In the genomic region with DNA sequence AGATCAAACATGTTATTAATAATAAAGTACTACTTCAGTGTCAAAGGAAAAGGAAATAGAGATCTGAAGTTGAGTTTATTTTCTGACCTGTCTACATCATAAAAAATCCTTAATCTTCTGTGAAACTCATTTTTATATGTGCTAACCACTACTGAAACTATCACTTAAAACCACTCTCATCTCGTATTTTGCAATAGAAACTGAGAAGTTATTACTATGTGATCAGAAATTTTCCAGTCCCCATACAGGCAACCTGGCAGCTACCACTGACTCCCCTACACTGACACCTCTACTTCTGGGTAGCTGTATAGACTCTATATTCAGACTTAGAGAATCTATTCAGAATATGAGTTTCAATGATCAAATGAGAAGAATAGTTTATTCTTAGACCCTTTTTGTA, we compare ENCODE assay signal across 11 cellular contexts. TPM values are rescaled to one million over a fixed set of nuclear protein-coding genes. Genes with fewer than 3 reads are reported as not detected.
DNase-seq lines count a peak whose midpoint lies in the region; ATAC-seq, FAIRE-seq and TF ChIP-seq lines count a peak whose summit lies in the region.
"Had no signal": no experiment of that assay in that cellular context is flagged by ENCODE, and none has a peak within 500 bp of the region (broad histone marks: within the 10 kb centered on the region; RNA-seq: fewer than 3 reads in every experiment).

No MANE protein-coding gene starts in this region.

- DNase-seq in GM10266 (ENCODE audit: extremely low spot score) (peak; percentile 53), cardiac septum (ENCODE audit: low spot score) (no peak), foreskin fibroblast (no peak), NOMO-1 treated with dmso at 0.1 percent for 144 hours (lab: John Stamatoyannopoulos, UW; ENCODE audit: unreplicated experiment) (no peak), HTR-8/SVneo (ENCODE audit: insufficient read length, low spot score) (no peak)
- DNase-seq: CD4-positive, alpha-beta memory T cell; heart left ventricle had no signal

- FAIRE-seq in HTR-8/SVneo (lab: Jason Lieb, UNC), result no peak

- ATAC-seq in GM19035 (IDR thresholded peaks at IDR 0.05; ENCODE audit: unreplicated experiment) (peak; percentile 78), HG02759 (IDR thresholded peaks at IDR 0.05; ENCODE audit: unreplicated experiment) (peak; percentile 79), HG03571 (IDR thresholded peaks at IDR 0.05; ENCODE audit: unreplicated experiment) (peak; percentile 90)
- ATAC-seq: heart left ventricle, Panc1 had no signal

- intact Hi-C loops in cardiac septum (cut with DNase I), result no loop called here

- no peak for TF ChIP-seq CTCF in GM10266 (IDR thresholded peaks at IDR 0.05; ENCODE audit: control insufficient read depth, insufficient read depth, low read depth, missing control alignments)
- no peak for TF ChIP-seq CTCF in foreskin fibroblast (IDR thresholded peaks at IDR 0.05; ENCODE audit: low read depth, low read length)

- H3K4me3 ChIP-seq in foreskin fibroblast (ENCODE audit: low read depth in 1 of 2, low read length in 2 of 2), result no peak overlapping the region
- H3K4me3 ChIP-seq: heart left ventricle had no signal

RNA-seq across cellular contexts. Expression of a gene that starts 8.3 kb away (rescaled TPM):
- 50.5 TPM for total RNA-seq in cardiac septum
